24 cellular contexts compared by ENCODE assay signal in genomic region chr13:84903391-84903790, GRCh38.
DNase-seq lines count a peak whose midpoint lies in the region; ATAC-seq, FAIRE-seq and TF ChIP-seq lines count a peak whose summit lies in the region.
"Had no signal": no experiment of that assay in that cellular context is flagged by ENCODE, and none has a peak within 500 bp of the region (broad histone marks: within the 10 kb centered on the region; RNA-seq: fewer than 3 reads in every experiment).

No MANE protein-coding gene starts in this region.

- no peak overlapping the region for H3K23ac ChIP-seq in mesenchymal stem cell (ENCODE audit: low read length in 2 of 2)

- H2AK5ac ChIP-seq in mesenchymal stem cell (ENCODE audit: low read length, severe bottlenecking), result no peak overlapping the region

- H3K4ac ChIP-seq in mesenchymal stem cell (ENCODE audit: low read depth in 1 of 2, low read length in 2 of 2), result no peak overlapping the region

- H3K79me2 ChIP-seq in OCI-LY3 (ENCODE audit: low read length), result no peaks in the 10 kb centered on the region

- H3K27ac ChIP-seq in OCI-LY3 (ENCODE audit: low read length), result no peak overlapping the region
- H3K27ac ChIP-seq in mesenchymal stem cell (ENCODE audit: low read length, poor library complexity, severe bottlenecking), result no peak overlapping the region
- no peak overlapping the region for H3K27ac ChIP-seq in heart left ventricle
- H3K27ac ChIP-seq in adrenal gland, result no peak overlapping the region
- H3K27ac ChIP-seq: A549 had no signal

- no peak overlapping the region for H3K4me2 ChIP-seq in OCI-LY3 (ENCODE audit: low read length)
- no peak overlapping the region for H3K4me2 ChIP-seq in mesenchymal stem cell (ENCODE audit: low read length, poor library complexity, severe bottlenecking)
- H3K4me2 ChIP-seq: A549 had no signal

- H3K4me1 ChIP-seq in OCI-LY3 (ENCODE audit: low read length), result no peaks in the 10 kb centered on the region
- H3K4me1 ChIP-seq in mesenchymal stem cell (ENCODE audit: control insufficient read depth, insufficient read depth, low read depth, low read length), result no peaks in the 10 kb centered on the region
- H3K4me1 ChIP-seq in heart left ventricle, result no peaks in the 10 kb centered on the region
- no peaks in the 10 kb centered on the region for H3K4me1 ChIP-seq in adrenal gland (replicated peaks in 1 of 2)
- H3K4me1 ChIP-seq: A549, BE2C had no signal

- intact Hi-C loops in heart left ventricle (cut with DNase I) (no loop called here), sciatic nerve (cut with DNase I) (no loop called here), adrenal gland (cut with DNase I) (no loop called here)

- WGBS in mesenchymal stem cell, result 80% methylated on average over 1 of the region's 4 CpGs
- WGBS in heart left ventricle, 4 donors, result 9 to 12% (median 10%) methylated on average over 4 of the region's 4 CpGs
- WGBS in adrenal gland, 4 donors, result 39 to 44% (median 41%) methylated on average over 4 of the region's 4 CpGs

- H2BK12ac ChIP-seq in mesenchymal stem cell (ENCODE audit: low read length in 2 of 2), result no peak overlapping the region

- H3K27me3 ChIP-seq in OCI-LY3 (ENCODE audit: low read depth, low read length), result no peaks in the 10 kb centered on the region
- peaks cover 0 to 2% of the 10 kb centered on the region in 2 experiments for H3K27me3 ChIP-seq in mesenchymal stem cell (ENCODE audit: control insufficient read depth in 1 of 2, insufficient read depth in 1 of 2, low read length in 2 of 2)
- no peaks in the 10 kb centered on the region for H3K27me3 ChIP-seq in heart left ventricle
- H3K27me3 ChIP-seq in adrenal gland, result no peaks in the 10 kb centered on the region
- H3K27me3 ChIP-seq: BE2C; BLaER1 treated with 17β-estradiol and CSF1 and Interleukin-3, amounts not matched to agents 10 nM and 100 nM had no signal

- no peak overlapping the region for H4K91ac ChIP-seq in mesenchymal stem cell (ENCODE audit: low read length)

- H4K20me1 ChIP-seq in OCI-LY3 (ENCODE audit: insufficient read depth, low read length), result no peaks in the 10 kb centered on the region
- H4K20me1 ChIP-seq: BLaER1 treated with 17β-estradiol and CSF1 and Interleukin-3, amounts not matched to agents 10 nM and 100 nM had no signal

- TF ChIP-seq POLR2A in H54 (IDR thresholded peaks at IDR 0.05; ENCODE audit: low read depth, low read length) (no peak), heart left ventricle (IDR thresholded peaks at IDR 0.05) (no peak), adrenal gland (IDR thresholded peaks at IDR 0.05) (no peak)

- H3K9me3 ChIP-seq in OCI-LY3 (ENCODE audit: insufficient read depth, low read length) (0 out of 2 replicates have a peak, but pooled peaks cover 8% of the 10 kb centered on the region), mesenchymal stem cell (ENCODE audit: control insufficient read depth, low read length) (no peaks in the 10 kb centered on the region), heart left ventricle (no peaks in the 10 kb centered on the region), adrenal gland (replicated peaks in 1 of 3) (no peaks in the 10 kb centered on the region)
- H3K9me3 ChIP-seq: A549, BE2C had no signal

- H4K8ac ChIP-seq in mesenchymal stem cell (ENCODE audit: low read length), result no peak overlapping the region

- H2BK15ac ChIP-seq in mesenchymal stem cell (ENCODE audit: low read depth, poor library complexity, severe bottlenecking), result no peak overlapping the region

- H3K4me3 ChIP-seq in OCI-LY3 (ENCODE audit: low read length), result no peak overlapping the region
- no peak overlapping the region for H3K4me3 ChIP-seq in mesenchymal stem cell (ENCODE audit: insufficient read depth in 1 of 2, low read depth in 1 of 2, low read length in 2 of 2)
- H3K4me3 ChIP-seq in heart left ventricle, result no peak overlapping the region
- H3K4me3 ChIP-seq in adrenal gland, result no peak overlapping the region
- H3K4me3 ChIP-seq: A549; BLaER1 treated with 17β-estradiol and CSF1 and Interleukin-3, amounts not matched to agents 10 nM and 100 nM had no signal

- 0 out of 2 replicates have a peak overlapping the region, but pooled peaks have one; percentile 31 for H2AFZ ChIP-seq in OCI-LY3 (ENCODE audit: low read depth, low read length)
- no peak overlapping the region for H2AFZ ChIP-seq in mesenchymal stem cell (ENCODE audit: low read depth, low read length)

- no peaks in the 10 kb centered on the region for H3K36me3 ChIP-seq in OCI-LY3 (replicated peaks; ENCODE audit: low read depth, low read length)
- H3K36me3 ChIP-seq in mesenchymal stem cell (ENCODE audit: control insufficient read depth in 1 of 2, insufficient read depth in 2 of 2, low read depth in 1 of 2, low read length in 2 of 2), result no peaks in the 10 kb centered on the region
- no peaks in the 10 kb centered on the region for H3K36me3 ChIP-seq in heart left ventricle
- H3K36me3 ChIP-seq in adrenal gland (replicated peaks in 1 of 2), result no peaks in the 10 kb centered on the region
- H3K36me3 ChIP-seq: BE2C; BLaER1 treated with 17β-estradiol and CSF1 and Interleukin-3, amounts not matched to agents 10 nM and 100 nM had no signal

- ATAC-seq in SK-N-SH treated with all-trans-retinoic acid at 6 μM for 48 hours (peak; percentile 74), heart left ventricle (no peak), sciatic nerve (no peak)
- ATAC-seq: A549 had no signal

- no peak overlapping the region for H3K14ac ChIP-seq in mesenchymal stem cell (ENCODE audit: low read length in 2 of 2)

- DNase-seq in H54 (ENCODE audit: insufficient read length, low spot score) (no peak), mesenchymal stem cell (peak; percentile 20), heart left ventricle (no peak), sciatic nerve (ENCODE audit: low spot score) (no peak), adrenal gland (no peak)
- DNase-seq: 8988T; ACHN; AML-193; BE2C; CD4-positive, alpha-beta T cell; CD8-positive, alpha-beta memory T cell; DMS53; DMS79 treated with DMSO at 0.1 percent for 48 hours; GF-D8; GOT3; H7; HCEC 1CT had no signal

- no peak overlapping the region for H2BK5ac ChIP-seq in mesenchymal stem cell (ENCODE audit: low read depth, low read length, poor library complexity, severe bottlenecking)

- no peaks in the 10 kb centered on the region for H3K79me1 ChIP-seq in mesenchymal stem cell (replicated peaks; ENCODE audit: low read length, poor library complexity, severe bottlenecking)

- H3K18ac ChIP-seq in mesenchymal stem cell (ENCODE audit: low read depth in 1 of 2, low read length in 2 of 2), result no peak overlapping the region

- TF ChIP-seq CTCF in OCI-LY3 (IDR thresholded peaks at IDR 0.05; ENCODE audit: low read depth, low read length) (no peak), heart left ventricle (IDR thresholded peaks at IDR 0.05) (no peak), adrenal gland (IDR thresholded peaks at IDR 0.05) (no peak)

- peak; percentile 6 for FAIRE-seq in H54 (lab: Jason Lieb, UNC)
- FAIRE-seq: A549, D721Med, GM12891, GM18507 had no signal

- H3K9ac ChIP-seq in OCI-LY3 (ENCODE audit: low read length), result no peak overlapping the region
- H3K9ac ChIP-seq in mesenchymal stem cell (ENCODE audit: low read length), result no peak overlapping the region
- H3K9ac ChIP-seq: BLaER1 treated with 17β-estradiol and CSF1 and Interleukin-3, amounts not matched to agents 10 nM and 100 nM had no signal

- no peak overlapping the region for H2BK120ac ChIP-seq in mesenchymal stem cell (ENCODE audit: low read depth, low read length)

TF ChIP-seq in SK-N-SH treated with all-trans-retinoic acid at 6 μM for 48 hours, 23 proteins besides CTCF, POLR2A, EP300 and RAD21:
- TF ChIP-seq RARB (CRISPR knock-in tag; IDR thresholded peaks at IDR 0.05) (no peak), ZFP30 (CRISPR knock-in tag; IDR thresholded peaks at IDR 0.05) (no peak), ZC3H10 (CRISPR knock-in tag; IDR thresholded peaks at IDR 0.05) (no peak), GLIS3 (CRISPR knock-in tag; IDR thresholded peaks at IDR 0.05) (no peak), ISL1 (CRISPR knock-in tag; IDR thresholded peaks at IDR 0.05) (0 out of 2 replicates have a peak, but pooled peaks have one; percentile 40), ZNF565 (CRISPR knock-in tag; conservative IDR thresholded peaks at IDR 0.05; ENCODE audit: low read depth) (no peak), PPARA (CRISPR knock-in tag; IDR thresholded peaks at IDR 0.05; ENCODE audit: borderline replicate concordance) (peak; percentile 51; the same call in 1 of the 2 replicates), TCF4 (CRISPR knock-in tag; IDR thresholded peaks at IDR 0.05; ENCODE audit: borderline replicate concordance) (peak; percentile 89)
- TF ChIP-seq, protein P1, sequence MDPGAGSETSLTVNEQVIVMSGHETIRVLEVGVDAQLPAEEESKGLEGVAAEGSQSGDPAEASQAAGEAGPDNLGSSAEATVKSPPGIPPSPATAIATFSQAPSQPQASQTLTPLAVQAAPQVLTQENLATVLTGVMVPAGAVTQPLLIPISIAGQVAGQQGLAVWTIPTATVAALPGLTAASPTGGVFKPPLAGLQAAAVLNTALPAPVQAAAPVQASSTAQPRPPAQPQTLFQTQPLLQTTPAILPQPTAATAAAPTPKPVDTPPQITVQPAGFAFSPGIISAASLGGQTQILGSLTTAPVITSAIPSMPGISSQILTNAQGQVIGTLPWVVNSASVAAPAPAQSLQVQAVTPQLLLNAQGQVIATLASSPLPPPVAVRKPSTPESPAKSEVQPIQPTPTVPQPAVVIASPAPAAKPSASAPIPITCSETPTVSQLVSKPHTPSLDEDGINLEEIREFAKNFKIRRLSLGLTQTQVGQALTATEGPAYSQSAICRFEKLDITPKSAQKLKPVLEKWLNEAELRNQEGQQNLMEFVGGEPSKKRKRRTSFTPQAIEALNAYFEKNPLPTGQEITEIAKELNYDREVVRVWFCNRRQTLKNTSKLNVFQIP (CRISPR knock-in tag; IDR thresholded peaks at IDR 0.05; ENCODE audit: borderline replicate concordance, low read depth), result no peak
